12 cellular contexts compared by ENCODE assay signal in genomic region chrX:44904542-44905115, GRCh38. TPM values are rescaled to one million over a fixed set of nuclear protein-coding genes. Genes with fewer than 3 reads are reported as not detected.
DNase-seq lines count a peak whose midpoint lies in the region; ATAC-seq, FAIRE-seq and TF ChIP-seq lines count a peak whose summit lies in the region.
"Had no signal": no experiment of that assay in that cellular context is flagged by ENCODE, and none has a peak within 500 bp of the region (broad histone marks: within the 10 kb centered on the region; RNA-seq: fewer than 3 reads in every experiment).

No MANE protein-coding gene starts in this region.

- H3K4me2 ChIP-seq in GM23338: peak overlapping the region; percentile 72
- peak overlapping the region; percentile 15; the same call in 1 of the 2 replicates for H3K4me2 ChIP-seq in K562 (ENCODE audit: insufficient read depth, low read length)
- no peak overlapping the region for H3K4me2 ChIP-seq in mesenchymal stem cell (ENCODE audit: low read length, poor library complexity, severe bottlenecking)

- DNase-seq in BE2C (no peak), GM23338 (ENCODE audit: low spot score) (peak; percentile 42), K562 (ENCODE audit: extremely low read depth in 1 of 4, low spot score in 3 of 4) (no peak), mesenchymal stem cell (no peak), LoVo (ENCODE audit: low spot score) (no peak), epidermal melanocyte (ENCODE audit: insufficient read length, low spot score) (no peak), aorta (no peak)
- DNase-seq: activated naive CD4-positive, alpha-beta T cell treated with Interleukin-2 at 50 U/mL for 16 hours; KG1; NCI-H748 treated with DMSO at 0.1 percent for 48 hours had no signal

- intact Hi-C loops in K562 (cut with micrococcal nuclease) (no loop called here), aorta (cut with DNase I) (no loop called here)

- H2AK5ac ChIP-seq in mesenchymal stem cell (ENCODE audit: low read length, severe bottlenecking): no peak overlapping the region

- peaks cover 26% of the 10 kb centered on the region for H3K4me1 Mint-ChIP-seq in GM23338

- H4K8ac ChIP-seq in mesenchymal stem cell (ENCODE audit: low read length): no peak overlapping the region

- TF ChIP-seq RAD21 in K562 (CRISPR knock-in tag; conservative IDR thresholded peaks at IDR 0.05 in 1 of 2, IDR thresholded peaks at IDR 0.05 in 1 of 2): no peak

- no peak for FAIRE-seq in K562 (lab: Jason Lieb, UNC)

- H2BK15ac ChIP-seq in mesenchymal stem cell (ENCODE audit: low read depth, poor library complexity, severe bottlenecking): no peak overlapping the region

- TF ChIP-seq EP300 in K562 (IDR thresholded peaks at IDR 0.05; ENCODE audit: low read length): no peak

- in situ Hi-C loops in K562 (cut with MboI): no loop called here

- no peaks in the 10 kb centered on the region for H3K9me1 ChIP-seq in K562 (ENCODE audit: control insufficient read depth, insufficient read depth, low read length)

- peaks cover 9% of the 10 kb centered on the region; the same call in 2 of the 3 replicates for H3K36me3 Mint-ChIP-seq in GM23338 (ENCODE audit: low read depth)

- H3K9me3 Mint-ChIP-seq in GM23338: peaks cover 4% of the 10 kb centered on the region; the same call in 2 of the 3 replicates

- no peak overlapping the region for H3K23ac ChIP-seq in mesenchymal stem cell (ENCODE audit: low read length in 2 of 2)

- CTCF ChIA-PET in K562 (lab: Yijun Ruan, JAX; ENCODE audit: low intra/inter-chr PET ratio): no interaction called here

- no peak overlapping the region for H2BK5ac ChIP-seq in mesenchymal stem cell (ENCODE audit: low read depth, low read length, poor library complexity, severe bottlenecking)

- H3K36me3 ChIP-seq in BE2C (no peaks in the 10 kb centered on the region), GM23338 (ENCODE audit: insufficient read depth) (no peaks in the 10 kb centered on the region), K562 (ENCODE audit: control insufficient read depth, insufficient read depth, low read length) (no peaks in the 10 kb centered on the region), mesenchymal stem cell (ENCODE audit: control insufficient read depth in 1 of 2, insufficient read depth in 2 of 2, low read depth in 1 of 2, low read length in 2 of 2) (no peaks in the 10 kb centered on the region), aorta (ENCODE audit: control insufficient read depth in 1 of 2, insufficient read depth in 2 of 2, low read length in 1 of 2) (no peaks in the 10 kb centered on the region)

- ATAC-seq in GM23338 (peak; percentile 52), K562 (peak; percentile 32; the same call in 1 of the 3 replicates), aorta (ENCODE audit: low FRiP score) (no peak), HG03571 (IDR thresholded peaks at IDR 0.05; ENCODE audit: unreplicated experiment) (no peak)

- H3K4me3 ChIP-seq in BE2C (ENCODE audit: low read depth, low read length) (no peak overlapping the region), GM23338 (0 out of 2 replicates have a peak overlapping the region, but pooled peaks have one; percentile 24), K562 (no peak overlapping the region), mesenchymal stem cell (ENCODE audit: insufficient read depth in 1 of 2, low read depth in 1 of 2, low read length in 2 of 2) (peak overlapping the region in 1 of 2 experiments; percentile 10), aorta (ENCODE audit: low read length in 2 of 2) (no peak overlapping the region)

- peak overlapping the region; percentile 26; the same call in 1 of the 3 replicates for H3K4me3 Mint-ChIP-seq in GM23338

- H4K91ac ChIP-seq in mesenchymal stem cell (ENCODE audit: low read length): no peak overlapping the region

- no peak overlapping the region for H2BK12ac ChIP-seq in mesenchymal stem cell (ENCODE audit: low read length in 2 of 2)

- TF ChIP-seq CTCF in BE2C (IDR thresholded peaks at IDR 0.05; ENCODE audit: low read depth, low read length) (peak; percentile 26; the same call in 1 of the 2 replicates), GM23338 (conservative IDR thresholded peaks at IDR 0.05; ENCODE audit: low read depth in 2 of 2) (peak; percentile 7 to 21; a peak in 1 of 4 replicates), K562 (IDR thresholded peaks at IDR 0.05 in 2 of 3, conservative IDR thresholded peaks at IDR 0.05 in 1 of 3; ENCODE audit: insufficient read depth in 2 of 3, low read depth in 1 of 3, low read length in 3 of 3) (peak in 2 of 3 experiments; percentile 12 to 22; a peak in 3 of 6 replicates)

- no peak overlapping the region for H3K4ac ChIP-seq in mesenchymal stem cell (ENCODE audit: low read depth in 1 of 2, low read length in 2 of 2)

- H3K27ac ChIP-seq in GM23338 (ENCODE audit: low read depth) (peak overlapping the region; percentile 89), K562 (ENCODE audit: extremely low read depth, low read depth, low read length) (peak overlapping the region; percentile 35; the same call in 1 of the 3 replicates), mesenchymal stem cell (ENCODE audit: low read length, poor library complexity, severe bottlenecking) (no peak overlapping the region), aorta (ENCODE audit: low read depth in 1 of 2, low read length in 2 of 2) (no peak overlapping the region)

- H3K27me3 ChIP-seq in BE2C (no peaks in the 10 kb centered on the region), GM23338 (ENCODE audit: insufficient read depth) (no peaks in the 10 kb centered on the region), K562 (ENCODE audit: control insufficient read depth in 2 of 2, insufficient read depth in 2 of 2, low read length in 2 of 2) (no peaks in the 10 kb centered on the region), mesenchymal stem cell (ENCODE audit: control insufficient read depth in 1 of 2, insufficient read depth in 1 of 2, low read length in 2 of 2) (no peaks in the 10 kb centered on the region), aorta (ENCODE audit: control insufficient read depth in 1 of 2, insufficient read depth in 2 of 2, low read length in 1 of 2) (no peaks in the 10 kb centered on the region)

- WGBS in K562 (ENCODE audit: insufficient coverage, low coverage, missing lambda C conversion rate): 24% methylated on average over 4 of the region's 4 CpGs
- 0% methylated on average over 1 of the region's 4 CpGs for WGBS in mesenchymal stem cell
- WGBS in aorta, 2 donors: 23 to 25% methylated on average over 4 of the region's 4 CpGs

- no peaks in the 10 kb centered on the region for H3K9me2 ChIP-seq in GM23338 (ENCODE audit: insufficient read depth)

- no peak overlapping the region for H3K14ac ChIP-seq in mesenchymal stem cell (ENCODE audit: low read length in 2 of 2)

- peaks cover 3% of the 10 kb centered on the region; the same call in 1 of the 2 replicates for H4K20me1 ChIP-seq in GM23338 (replicated peaks; ENCODE audit: insufficient read depth)
- peaks cover 12% of the 10 kb centered on the region; the same call in 1 of the 2 replicates for H4K20me1 ChIP-seq in K562 (replicated peaks; ENCODE audit: control insufficient read depth, insufficient read depth, low read length)

- H3K9ac ChIP-seq in K562 (ENCODE audit: insufficient read depth in 1 of 2, low read depth in 2 of 2, low read length in 2 of 2) (peak overlapping the region in 1 of 2 experiments; percentile 13; a peak in 1 of 4 replicates), mesenchymal stem cell (ENCODE audit: low read length) (peak overlapping the region; percentile 37)

- BruUV-seq in K562 (replicated peaks; lab: Mats Ljungman, UMichigan): no TSS peak

- no peaks in the 10 kb centered on the region for H3K27me3 Mint-ChIP-seq in GM23338 (ENCODE audit: insufficient read depth, low read depth, poor library complexity)
- H3K27me3 Mint-ChIP-seq: stimulated activated naive CD8-positive, alpha-beta T cell treated with anti-CD3 and anti-CD28 coated beads, Interleukin-15, Interleukin-2, amounts not matched to agents 100 ng/mL and 50 ng/mL, for 24 hours had no signal

- no peak for TF ChIP-seq POLR2A in K562 (conservative IDR thresholded peaks at IDR 0.05)

- H3K27ac Mint-ChIP-seq in GM23338: peak overlapping the region; percentile 76; the same call in 1 of the 2 replicates

- POLR2A ChIA-PET in K562 (lab: Yijun Ruan, JAX): interaction anchor here (1.7 kb wide), 1 partner anchor 11 kb away, joined by 5 read pairs; no protein-coding TSS in a partner anchor

- H2AFZ ChIP-seq in GM23338: no peak overlapping the region
- no peak overlapping the region for H2AFZ ChIP-seq in K562 (ENCODE audit: low read depth, low read length)
- no peak overlapping the region for H2AFZ ChIP-seq in mesenchymal stem cell (ENCODE audit: low read depth, low read length)

- no peaks in the 10 kb centered on the region for H3K9me3 ChIP-seq in BE2C
- no peaks in the 10 kb centered on the region for H3K9me3 ChIP-seq in K562 (replicated peaks; ENCODE audit: control insufficient read depth, insufficient read depth, low read depth, low read length)
- peaks cover 7% of the 10 kb centered on the region for H3K9me3 ChIP-seq in mesenchymal stem cell (ENCODE audit: control insufficient read depth, low read length)
- no peaks in the 10 kb centered on the region for H3K9me3 ChIP-seq in aorta (ENCODE audit: control insufficient read depth, low read length)

- no peak overlapping the region for H3K18ac ChIP-seq in mesenchymal stem cell (ENCODE audit: low read depth in 1 of 2, low read length in 2 of 2)

- peaks cover 100% of the 10 kb centered on the region for H3K79me2 ChIP-seq in GM23338 (replicated peaks; ENCODE audit: insufficient read depth)
- peaks cover 100% of the 10 kb centered on the region for H3K79me2 ChIP-seq in K562 (ENCODE audit: control insufficient read depth, insufficient read depth, low read length)

- no peaks in the 10 kb centered on the region for H3F3A ChIP-seq in GM23338 (replicated peaks; ENCODE audit: low read depth)

- H3K4me1 ChIP-seq in BE2C (no peaks in the 10 kb centered on the region), GM23338 (ENCODE audit: insufficient read depth) (peaks cover 14% of the 10 kb centered on the region), K562 (replicated peaks in 1 of 2; ENCODE audit: control insufficient read depth in 2 of 2, insufficient read depth in 2 of 2, low read length in 2 of 2) (peaks cover 5 to 47% of the 10 kb centered on the region in 2 experiments), mesenchymal stem cell (ENCODE audit: control insufficient read depth, insufficient read depth, low read depth, low read length) (no peaks in the 10 kb centered on the region), aorta (ENCODE audit: control insufficient read depth in 1 of 2, insufficient read depth in 2 of 2, low read length in 2 of 2) (peaks cover 0 to 10% of the 10 kb centered on the region in 2 donors)

- H2BK120ac ChIP-seq in mesenchymal stem cell (ENCODE audit: low read depth, low read length): no peak overlapping the region

- no peaks in the 10 kb centered on the region for H3K79me1 ChIP-seq in mesenchymal stem cell (replicated peaks; ENCODE audit: low read length, poor library complexity, severe bottlenecking)

RNA-seq across cellular contexts. Expression of gene KDM6A, which starts 31.6 kb away (rescaled TPM):
- polyA plus RNA-seq in BE2C (2012; ENCODE audit: insufficient read depth, insufficient read length, low read depth): 11.1 TPM
- 91.6 and 102 TPM in 2 replicates for total RNA-seq in GM23338 (2014; rRNA removed; shearing (Covaris generic))
- 14.9 and 22.8 TPM in 2 replicates for polyA plus RNA-seq in GM23338 (2016; fragmentation: Nextera tagmentation; extraction: Ambion mirVana)
- total RNA-seq in K562 (2011; cell fraction: chromatin; rRNA removed; ENCODE audit: low replicate concordance): 67.4 and 167 TPM in 2 replicates
- 29.5 and 35.7 TPM in 2 replicates for total RNA-seq in K562 (2011; cell fraction: nucleolus; rRNA removed)
- total RNA-seq in K562 (2011; cell fraction: nucleoplasm; rRNA removed): 52.1 and 74.0 TPM in 2 replicates
- total RNA-seq in K562 (2014; rRNA removed): 14.6 and 18.8 TPM in 2 replicates
- total RNA-seq in K562 (2014; rRNA removed; fragmentation: Illumina TruSeq; extraction: Trizol): 26.9 and 28.3 TPM in 2 replicates
- 21.7 and 22.9 TPM in 2 replicates for total RNA-seq in K562 (2015; rRNA removed; fragmentation: Illumina TruSeq; extraction: Trizol)
- total RNA-seq in K562 (2021): 21.0 and 27.5 TPM in 2 replicates
- polyA plus RNA-seq in K562 (2011; rRNA removed): 34.3 and 38.0 TPM in 2 replicates
- polyA plus RNA-seq in K562 (2011; cell fraction: cytosol; rRNA removed): 17.2 and 18.4 TPM in 2 replicates
- polyA plus RNA-seq in K562 (2011; cell fraction: nucleus; rRNA removed): 53.5 and 79.2 TPM in 2 replicates
- polyA plus RNA-seq in K562 (2012): 14.1 and 18.4 TPM in 2 replicates
- 25.3 and 25.5 TPM in 2 replicates for polyA plus RNA-seq in K562 (2014; fragmentation: Illumina TruSeq; extraction: Trizol)
- 1 to 10 TPM; 8.4 to 8.9 TPM for polyA plus RNA-seq in K562 (2014; fragmentation: Nextera tagmentation; extraction: Ambion mirVana)
- polyA plus RNA-seq in K562 (2014; rRNA removed): 16.2 and 23.4 TPM in 2 replicates
- 67.2 and 73.7 TPM in 2 replicates for polyA minus RNA-seq in K562 (2011; rRNA and poly(A)+ RNA removed)
- 24.0 and 30.0 TPM in 2 replicates for polyA minus RNA-seq in K562 (2011; cell fraction: cytosol; rRNA and poly(A)+ RNA removed)
- polyA minus RNA-seq in K562 (2011; cell fraction: nucleus; rRNA and poly(A)+ RNA removed): 39.2 and 66.4 TPM in 2 replicates
- polyA plus RNA-seq in mesenchymal stem cell (2013, experiment 1 of 2): 9.5 TPM
- polyA plus RNA-seq in mesenchymal stem cell (2013, experiment 2 of 2): 9.5 TPM
- total RNA-seq in aorta: 10 to 100 TPM; 31.7 to 42.3 TPM
- 10 to 100 TPM in 1 of 2 donors, 1 to 10 TPM in 1; 6.3 to 13.3 TPM for polyA plus RNA-seq in aorta

Comparison
In these comparisons a context has a peak if more than half of its experiments do, and no peak if none do; other contexts are left out.
1. ATAC-seq: peak in GM23338 (single experiment) and K562 (single experiment); none in aorta (single experiment) and HG03571 (single experiment).
2. H3K27ac ChIP-seq: peak in GM23338 (single experiment) and K562 (single experiment); none in mesenchymal stem cell (single experiment) and aorta (0 of 2).
3. Peak in every context shown above with its lines, with median percentiles within 50 percentile points of each other: CTCF ChIP-seq.